ENCODE assay signal across 24 cellular contexts in the genomic region with DNA sequence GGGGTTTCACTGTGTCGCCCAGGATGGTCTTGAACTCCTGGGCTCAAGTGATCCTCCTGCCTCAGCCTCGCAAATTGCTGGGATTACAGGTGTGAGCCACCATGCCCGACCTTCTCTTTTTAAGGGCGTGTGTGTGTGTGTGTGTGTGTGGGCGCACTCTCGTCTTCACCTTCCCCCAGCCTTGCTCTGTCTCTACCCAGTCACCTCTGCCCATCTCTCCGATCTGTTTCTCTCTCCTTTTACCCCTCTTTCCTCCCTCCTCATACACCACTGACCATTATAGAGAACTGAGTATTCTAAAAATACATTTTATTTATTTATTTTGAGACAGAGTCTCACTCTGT. TPM values are rescaled to one million over a fixed set of nuclear protein-coding genes. Genes with fewer than 3 reads are reported as not detected.
DNase-seq lines count a peak whose midpoint lies in the region; ATAC-seq, FAIRE-seq and TF ChIP-seq lines count a peak whose summit lies in the region.
"Had no signal": no experiment of that assay in that cellular context is flagged by ENCODE, and none has a peak within 500 bp of the region (broad histone marks: within the 10 kb centered on the region; RNA-seq: fewer than 3 reads in every experiment).

No MANE protein-coding gene starts in this region.

- peaks cover 3% of the 10 kb centered on the region for H3K4me1 Mint-ChIP-seq in activated naive CD8-positive, alpha-beta T cell treated with anti-CD3 and anti-CD28 coated beads, Interleukin-2, amount 50 U/mL, for 24 hours
- H3K4me1 Mint-ChIP-seq in activated naive CD8-positive, alpha-beta T cell treated with anti-CD3 and anti-CD28 coated beads for 36 hours = no peaks in the 10 kb centered on the region
- peaks cover 0 to 7% of the 10 kb centered on the region in 2 donors for H3K4me1 Mint-ChIP-seq in stimulated activated naive B cell treated with anti-CD40 and anti-IgM and Interleukin-4, amounts not matched to agents 10 μg/mL and 1 μg/mL and 100 μg/mL, for 72 hours
- H3K4me1 Mint-ChIP-seq: neural crest cell; stimulated activated naive CD8-positive, alpha-beta T cell treated with anti-CD3 and anti-CD28 coated beads, Interleukin-15, amount 100 ng/mL, for 72 hours; WTC11 had no signal

- no peaks in the 10 kb centered on the region for H3K9me3 ChIP-seq in Panc1 (ENCODE audit: control insufficient read depth, insufficient read depth, low read depth, low read length)
- H3K9me3 ChIP-seq: A549, SJSA1, thyroid gland, vagina had no signal

- no peak for FAIRE-seq in frontal cortex (lab: Jason Lieb, UNC)
- FAIRE-seq: bronchial epithelial cell had no signal

- H3K36me3 ChIP-seq in Panc1 (ENCODE audit: control insufficient read depth, insufficient read depth, low read length) = no peaks in the 10 kb centered on the region
- H3K36me3 ChIP-seq: SJSA1, thyroid gland, vagina had no signal

- DNase-seq in activated naive CD8-positive, alpha-beta T cell treated with anti-CD3 and anti-CD28 coated beads, Interleukin-2, amount 50 U/mL, for 24 hours = no peak
- no peak for DNase-seq in activated naive CD8-positive, alpha-beta T cell treated with anti-CD3 and anti-CD28 coated beads for 36 hours
- no peak for DNase-seq in Panc1 (ENCODE audit: low read depth, low spot score)
- DNase-seq in epidermal melanocyte (ENCODE audit: insufficient read length, low spot score) = peak; percentile 12
- DNase-seq in stimulated activated naive B cell treated with anti-CD40 and anti-IgM and Interleukin-4, amounts not matched to agents 10 μg/mL and 1 μg/mL and 100 μg/mL, for 72 hours = no peak
- DNase-seq in GM10248 (ENCODE audit: extremely low spot score) = no peak
- no peak for DNase-seq in frontal cortex (ENCODE audit: low spot score in 2 of 2)
- DNase-seq: NCI-H1436 treated with DMSO at 0.1 percent for 48 hours had no signal

- in situ Hi-C loops in Panc1 (cut with HindIII; ENCODE audit: low pct_unique_long_range_greater_than_20kb, low sequenced_read_pairs) = no loop called here

- no peak overlapping the region for H3K4me3 ChIP-seq in Panc1 (ENCODE audit: low read depth in 2 of 2, low read length in 2 of 2)
- H3K4me3 ChIP-seq: A549, SJSA1, smooth muscle cell, thyroid gland, vagina had no signal

- CTCF ChIA-PET in Panc1 (lab: Charles Lee) (interaction anchor here (1.6 kb wide), 1 partner anchor 210 kb away, joined by 5 read pairs; no protein-coding TSS in a partner anchor), GM10248 (lab: Yijun Ruan, JAX) (interaction anchor here (0.6 to 5.5 kb wide), 19 partner anchors 9 to 284 kb away, joined by 3 to 47 read pairs (median 6); a partner anchor contains a TSS)

- BruUV-seq in Panc1 (replicated peaks; lab: Mats Ljungman, UMichigan) = no TSS peak

- no peak overlapping the region for H3K27ac ChIP-seq in Panc1 (ENCODE audit: low read length)
- H3K27ac ChIP-seq: HL-60, SJSA1, vagina had no signal

- POLR2A ChIA-PET in Panc1 (lab: Charles Lee) (no interaction called here), GM10248 (lab: Yijun Ruan, JAX) (no interaction called here)

- intact Hi-C loops in Panc1 (cut with micrococcal nuclease; ENCODE audit: unreplicated experiment) = no loop called here

- no peaks in the 10 kb centered on the region for H3K4me1 ChIP-seq in Panc1 (ENCODE audit: control insufficient read depth, insufficient read depth, low read length)
- H3K4me1 ChIP-seq: SJSA1 had no signal

- H3K9me3 Mint-ChIP-seq in activated naive CD8-positive, alpha-beta T cell treated with anti-CD3 and anti-CD28 coated beads, Interleukin-2, amount 50 U/mL, for 24 hours = no peaks in the 10 kb centered on the region
- no peaks in the 10 kb centered on the region for H3K9me3 Mint-ChIP-seq in activated naive CD8-positive, alpha-beta T cell treated with anti-CD3 and anti-CD28 coated beads for 36 hours
- H3K9me3 Mint-ChIP-seq in stimulated activated naive B cell treated with anti-CD40 and anti-IgM and Interleukin-4, amounts not matched to agents 10 μg/mL and 1 μg/mL and 100 μg/mL, for 72 hours = peaks cover 4 to 5% of the 10 kb centered on the region in 2 donors
- H3K9me3 Mint-ChIP-seq: CD8-positive, alpha-beta T cell; stimulated activated naive CD8-positive, alpha-beta T cell treated with anti-CD3 and anti-CD28 coated beads, Interleukin-15, amount 100 ng/mL, for 72 hours; T-cell had no signal

- no peak overlapping the region for H3K4me3 Mint-ChIP-seq in activated naive CD8-positive, alpha-beta T cell treated with anti-CD3 and anti-CD28 coated beads, Interleukin-2, amount 50 U/mL, for 24 hours
- H3K4me3 Mint-ChIP-seq in activated naive CD8-positive, alpha-beta T cell treated with anti-CD3 and anti-CD28 coated beads for 36 hours = no peak overlapping the region
- H3K4me3 Mint-ChIP-seq in stimulated activated naive B cell treated with anti-CD40 and anti-IgM and Interleukin-4, amounts not matched to agents 10 μg/mL and 1 μg/mL and 100 μg/mL, for 72 hours = no peak overlapping the region
- H3K4me3 Mint-ChIP-seq: CD8-positive, alpha-beta T cell; neural crest cell; stimulated activated naive CD8-positive, alpha-beta T cell treated with anti-CD3 and anti-CD28 coated beads, Interleukin-15, amount 100 ng/mL, for 72 hours; T-cell; WTC11 had no signal

- H3K27ac Mint-ChIP-seq in activated naive CD8-positive, alpha-beta T cell treated with anti-CD3 and anti-CD28 coated beads, Interleukin-2, amount 50 U/mL, for 24 hours = no peak overlapping the region
- H3K27ac Mint-ChIP-seq in activated naive CD8-positive, alpha-beta T cell treated with anti-CD3 and anti-CD28 coated beads for 36 hours = no peak overlapping the region
- peak overlapping the region; percentile 56 for H3K27ac Mint-ChIP-seq in stimulated activated naive B cell treated with anti-CD40 and anti-IgM and Interleukin-4, amounts not matched to agents 10 μg/mL and 1 μg/mL and 100 μg/mL, for 72 hours
- H3K27ac Mint-ChIP-seq: CD8-positive, alpha-beta T cell; WTC11 had no signal

- no peaks in the 10 kb centered on the region for H3K27me3 ChIP-seq in Panc1 (ENCODE audit: control insufficient read depth, insufficient read depth, low read length)
- H3K27me3 ChIP-seq: SJSA1, thyroid gland, vagina had no signal

- ATAC-seq in activated naive CD8-positive, alpha-beta T cell treated with anti-CD3 and anti-CD28 coated beads, Interleukin-2, amount 50 U/mL, for 24 hours = peak; percentile 13
- ATAC-seq in Panc1 (peak; percentile 20; the same call in 1 of the 2 replicates), GM21723 (IDR thresholded peaks at IDR 0.05; ENCODE audit: unreplicated experiment) (no peak)
- ATAC-seq in stimulated activated naive B cell treated with anti-CD40 and anti-IgM and Interleukin-4, amounts not matched to agents 10 μg/mL and 1 μg/mL and 100 μg/mL, for 72 hours (replicated peaks) = peak; percentile 21 to 24

- no peaks in the 10 kb centered on the region for H3K36me3 Mint-ChIP-seq in activated naive CD8-positive, alpha-beta T cell treated with anti-CD3 and anti-CD28 coated beads, Interleukin-2, amount 50 U/mL, for 24 hours (ENCODE audit: low read depth)
- no peaks in the 10 kb centered on the region for H3K36me3 Mint-ChIP-seq in activated naive CD8-positive, alpha-beta T cell treated with anti-CD3 and anti-CD28 coated beads for 36 hours
- H3K36me3 Mint-ChIP-seq in stimulated activated naive B cell treated with anti-CD40 and anti-IgM and Interleukin-4, amounts not matched to agents 10 μg/mL and 1 μg/mL and 100 μg/mL, for 72 hours = no peaks in the 10 kb centered on the region
- H3K36me3 Mint-ChIP-seq: CD8-positive, alpha-beta T cell; T-cell; WTC11 had no signal

- no peaks in the 10 kb centered on the region for H3K27me3 Mint-ChIP-seq in activated naive CD8-positive, alpha-beta T cell treated with anti-CD3 and anti-CD28 coated beads, Interleukin-2, amount 50 U/mL, for 24 hours
- H3K27me3 Mint-ChIP-seq in activated naive CD8-positive, alpha-beta T cell treated with anti-CD3 and anti-CD28 coated beads for 36 hours = no peaks in the 10 kb centered on the region
- H3K27me3 Mint-ChIP-seq in stimulated activated naive B cell treated with anti-CD40 and anti-IgM and Interleukin-4, amounts not matched to agents 10 μg/mL and 1 μg/mL and 100 μg/mL, for 72 hours = peaks cover 0 to 9% of the 10 kb centered on the region in 2 donors
- H3K27me3 Mint-ChIP-seq: stimulated activated naive CD8-positive, alpha-beta T cell treated with anti-CD3 and anti-CD28 coated beads, Interleukin-15, amount 100 ng/mL, for 72 hours; T-cell had no signal

- TF ChIP-seq CTCF in Panc1 (IDR thresholded peaks at IDR 0.05) = no peak
- no peak for TF ChIP-seq CTCF in GM10248 (IDR thresholded peaks at IDR 0.05; ENCODE audit: control extremely low read depth, extremely low read depth, low read depth, missing control alignments)

RNA-seq across cellular contexts. Expression of a gene that starts 3.9 kb away (rescaled TPM):
- not detected for total RNA-seq in activated naive CD8-positive, alpha-beta T cell treated with anti-CD3 and anti-CD28 coated beads for 36 hours
- total RNA-seq in Panc1 (2021; ENCODE audit: unreplicated experiment) = not detected
- not detected for polyA plus RNA-seq in Panc1 (2012; ENCODE audit: insufficient read length)
- total RNA-seq in frontal cortex = 2.0 TPM
- total RNA-seq: bronchial epithelial cell; CD8-positive, alpha-beta T cell; H1; left colon; LHCN-M2; neural crest cell; SJSA1; smooth muscle cell; T-cell; thyroid gland; vagina; WTC11 had no signal
- polyA plus RNA-seq: A549, H1, smooth muscle cell had no signal
